15 cellular contexts compared by ENCODE assay signal in the genomic region with DNA sequence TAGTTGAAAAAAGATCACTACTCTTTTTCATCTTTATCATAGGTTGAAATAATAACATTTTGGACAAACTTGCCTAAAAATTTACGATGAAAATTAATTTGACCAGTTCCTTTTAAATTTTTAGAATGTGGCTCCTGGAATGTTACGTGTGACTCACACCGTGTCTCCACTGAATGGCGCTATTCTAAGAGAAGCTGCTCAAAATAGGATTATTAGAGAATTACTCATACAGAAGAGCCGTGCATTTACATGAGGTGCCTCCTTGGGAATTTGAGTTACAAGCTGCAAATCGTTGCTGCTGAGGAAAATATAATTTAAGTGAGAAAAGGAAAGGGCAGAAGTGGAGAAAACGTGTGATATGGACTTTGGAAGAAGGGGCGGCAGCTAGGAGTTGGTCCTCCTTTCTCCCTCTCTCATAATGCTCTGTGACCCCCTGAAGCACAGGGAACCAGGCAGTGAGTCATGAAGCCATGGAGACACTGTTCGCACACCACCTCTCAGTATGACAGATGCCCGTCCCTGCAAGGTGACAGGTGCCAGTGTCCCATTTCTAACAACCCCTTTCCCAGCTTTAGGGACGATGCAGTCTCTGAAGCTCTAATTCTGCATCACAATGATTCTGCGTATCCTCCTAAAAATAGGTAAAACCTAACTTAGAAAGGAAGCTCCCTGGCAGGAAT.
DNase-seq lines count a peak whose midpoint lies in the region; ATAC-seq and TF ChIP-seq lines count a peak whose summit lies in the region.
"Had no signal": no experiment of that assay in that cellular context is flagged by ENCODE, and none has a peak within 500 bp of the region (broad histone marks: within the 10 kb centered on the region; RNA-seq: fewer than 3 reads in every experiment).

No MANE protein-coding gene starts in this region.

- POLR2A ChIA-PET in PC-3 (lab: Charles Lee; ENCODE audit: unreplicated experiment) = no interaction called here

- H3K27ac ChIP-seq in GM23338 (ENCODE audit: low read depth) (no peak overlapping the region), PC-3 (ENCODE audit: low read length) (no peak overlapping the region), thymus (ENCODE audit: low read depth) (peak overlapping the region; percentile 18), osteoblast (ENCODE audit: low read depth, low read length) (no peak overlapping the region)

- H3K9me2 ChIP-seq in GM23338 (ENCODE audit: insufficient read depth) (peaks cover 17% of the 10 kb centered on the region), PC-3 (replicated peaks; ENCODE audit: low read length) (no peaks in the 10 kb centered on the region)

- H3K9me3 Mint-ChIP-seq in GM23338 = no peaks in the 10 kb centered on the region; the same call in 2 of the 3 replicates

- H3K79me2 ChIP-seq in GM23338 (replicated peaks; ENCODE audit: insufficient read depth) (no peaks in the 10 kb centered on the region), PC-3 (ENCODE audit: low read length) (no peaks in the 10 kb centered on the region), osteoblast (ENCODE audit: insufficient read depth, low read length) (no peaks in the 10 kb centered on the region)

- H4K20me1 ChIP-seq in GM23338 (replicated peaks; ENCODE audit: insufficient read depth) = no peaks in the 10 kb centered on the region
- H4K20me1 ChIP-seq in PC-3 (ENCODE audit: low read length) = no peaks in the 10 kb centered on the region
- H4K20me1 ChIP-seq in osteoblast (ENCODE audit: insufficient read depth, low read length) = no peaks in the 10 kb centered on the region

- H2AFZ ChIP-seq in GM23338 (no peak overlapping the region), PC-3 (ENCODE audit: low read length) (no peak overlapping the region), osteoblast (ENCODE audit: low read length) (no peak overlapping the region)

- no peaks in the 10 kb centered on the region for H3K9me3 ChIP-seq in PC-3 (ENCODE audit: low read length)
- H3K9me3 ChIP-seq in thymus (ENCODE audit: control insufficient read depth) = no peaks in the 10 kb centered on the region
- no peaks in the 10 kb centered on the region for H3K9me3 ChIP-seq in osteoblast (ENCODE audit: low read depth, low read length)
- H3K9me3 ChIP-seq: Caco-2, Peyer's patch had no signal

- H3K36me3 Mint-ChIP-seq in GM23338 (ENCODE audit: low read depth) = no peaks in the 10 kb centered on the region; the same call in 2 of the 3 replicates
- H3K36me3 Mint-ChIP-seq: CD14-positive monocyte had no signal

- peak; percentile 7 to 33; a peak in 2 of 4 replicates for TF ChIP-seq CTCF in GM23338 (conservative IDR thresholded peaks at IDR 0.05; ENCODE audit: low read depth in 2 of 2)
- 0 out of 2 replicates have a peak, but pooled peaks have one; percentile 11 for TF ChIP-seq CTCF in PC-3 (conservative IDR thresholded peaks at IDR 0.05; ENCODE audit: low read depth, low read length)
- TF ChIP-seq CTCF in astrocyte of the spinal cord (IDR thresholded peaks at IDR 0.05; ENCODE audit: low read depth, low read length) = no peak
- no peak for TF ChIP-seq CTCF in osteoblast (IDR thresholded peaks at IDR 0.05; ENCODE audit: extremely low read depth, low read depth, low read length)

- H3F3A ChIP-seq in GM23338 (replicated peaks; ENCODE audit: low read depth) = no peaks in the 10 kb centered on the region
- no peaks in the 10 kb centered on the region for H3F3A ChIP-seq in PC-3 (ENCODE audit: low read length, unreplicated experiment)

- H3K27me3 Mint-ChIP-seq in GM23338 (ENCODE audit: insufficient read depth, low read depth, poor library complexity) = peaks cover 6% of the 10 kb centered on the region

- H3K36me3 ChIP-seq in GM23338 (ENCODE audit: insufficient read depth) (no peaks in the 10 kb centered on the region), PC-3 (ENCODE audit: low read depth, low read length) (no peaks in the 10 kb centered on the region), thymus (ENCODE audit: control insufficient read depth, insufficient read depth) (no peaks in the 10 kb centered on the region), osteoblast (ENCODE audit: insufficient read depth, low read length) (no peaks in the 10 kb centered on the region)
- H3K36me3 ChIP-seq: Peyer's patch had no signal

- intact Hi-C loops in PC-3 (cut with micrococcal nuclease) = no loop called here

- ATAC-seq in GM23338 = no peak
- no peak for ATAC-seq in PC-3
- ATAC-seq: GM12878, K562 had no signal

- H3K9ac ChIP-seq in PC-3 (ENCODE audit: low read length) = no peak overlapping the region

- no peak overlapping the region for H3K4me3 Mint-ChIP-seq in GM23338
- H3K4me3 Mint-ChIP-seq: CD14-positive monocyte had no signal

- CTCF ChIA-PET in PC-3 (lab: Charles Lee) = no interaction called here

- BruUV-seq in PC-3 (replicated peaks; lab: Mats Ljungman, UMichigan) = no TSS peak

- WGBS in thymus = 92% methylated on average over 12 of the region's 12 CpGs

- H3K4me1 Mint-ChIP-seq in GM23338 = peaks cover 11% of the 10 kb centered on the region; the same call in 2 of the 3 replicates
- H3K4me1 Mint-ChIP-seq: CD14-positive monocyte had no signal

- H3K27me3 ChIP-seq in GM23338 (ENCODE audit: insufficient read depth) = no peaks in the 10 kb centered on the region
- H3K27me3 ChIP-seq in PC-3 (ENCODE audit: low read length) = 0 out of 2 replicates have a peak, but pooled peaks cover 7% of the 10 kb centered on the region
- no peaks in the 10 kb centered on the region for H3K27me3 ChIP-seq in thymus (ENCODE audit: control insufficient read depth, insufficient read depth)
- no peaks in the 10 kb centered on the region for H3K27me3 ChIP-seq in osteoblast (ENCODE audit: insufficient read depth, low read length)
- H3K27me3 ChIP-seq: Peyer's patch had no signal

- H3K27ac Mint-ChIP-seq in GM23338 = no peak overlapping the region
- H3K27ac Mint-ChIP-seq: CD14-positive monocyte had no signal

- H3K4me1 ChIP-seq in GM23338 (ENCODE audit: insufficient read depth) (no peaks in the 10 kb centered on the region), PC-3 (ENCODE audit: insufficient read depth, low read length) (no peaks in the 10 kb centered on the region), thymus (ENCODE audit: control insufficient read depth, insufficient read depth, low read length) (no peaks in the 10 kb centered on the region), osteoblast (ENCODE audit: insufficient read depth, low read length) (no peaks in the 10 kb centered on the region)

- H3K4me3 ChIP-seq in GM23338 (no peak overlapping the region), PC-3 (ENCODE audit: low read length) (no peak overlapping the region), astrocyte of the spinal cord (ENCODE audit: low read depth, low read length) (no peak overlapping the region), thymus (ENCODE audit: low read length) (no peak overlapping the region), osteoblast (ENCODE audit: insufficient read depth, low read length) (no peak overlapping the region)
- H3K4me3 ChIP-seq: GM12878, K562, Peyer's patch had no signal

- DNase-seq in GM23338 (ENCODE audit: low spot score) (no peak), PC-3 (peak; percentile 16), astrocyte of the spinal cord (ENCODE audit: low read depth, low spot score) (peak; percentile 44), HK-2 (ENCODE audit: unreplicated experiment) (no peak), osteoblast (ENCODE audit: insufficient read length, low spot score, missing footprints) (no peak), cerebellar cortex (ENCODE audit: low spot score) (no peak)
- DNase-seq: Caco-2, DMS53, NCI-H1092, NCI-H69, Peyer's patch had no signal

- in situ Hi-C loops in astrocyte of the spinal cord (cut with HindIII; ENCODE audit: low sequenced_read_pairs) = no loop called here

- H3K4me2 ChIP-seq in GM23338 (no peak overlapping the region), PC-3 (ENCODE audit: low read length) (no peak overlapping the region), osteoblast (ENCODE audit: insufficient read depth, low read length) (no peak overlapping the region)

TF ChIP-seq in GM23338, 12 proteins besides CTCF, POLR2A, EP300 and RAD21 (continues in another document):
- TF ChIP-seq STAT1 (IDR thresholded peaks at IDR 0.05; ENCODE audit: unreplicated experiment) = no peak

Comparison
In these comparisons a context has a peak if more than half of its experiments do, and no peak if none do; other contexts are left out.
1. DNase-seq: peak in PC-3 (single experiment) and astrocyte of the spinal cord (single experiment); none in GM23338 (single experiment), HK-2 (single experiment), osteoblast (single experiment) and cerebellar cortex (single experiment).
2. CTCF ChIP-seq: peak in GM23338 (2 of 2) and PC-3 (single experiment); none in astrocyte of the spinal cord (single experiment) and osteoblast (single experiment).